ENCODE assay signal across 8 cellular contexts in the genomic region with DNA sequence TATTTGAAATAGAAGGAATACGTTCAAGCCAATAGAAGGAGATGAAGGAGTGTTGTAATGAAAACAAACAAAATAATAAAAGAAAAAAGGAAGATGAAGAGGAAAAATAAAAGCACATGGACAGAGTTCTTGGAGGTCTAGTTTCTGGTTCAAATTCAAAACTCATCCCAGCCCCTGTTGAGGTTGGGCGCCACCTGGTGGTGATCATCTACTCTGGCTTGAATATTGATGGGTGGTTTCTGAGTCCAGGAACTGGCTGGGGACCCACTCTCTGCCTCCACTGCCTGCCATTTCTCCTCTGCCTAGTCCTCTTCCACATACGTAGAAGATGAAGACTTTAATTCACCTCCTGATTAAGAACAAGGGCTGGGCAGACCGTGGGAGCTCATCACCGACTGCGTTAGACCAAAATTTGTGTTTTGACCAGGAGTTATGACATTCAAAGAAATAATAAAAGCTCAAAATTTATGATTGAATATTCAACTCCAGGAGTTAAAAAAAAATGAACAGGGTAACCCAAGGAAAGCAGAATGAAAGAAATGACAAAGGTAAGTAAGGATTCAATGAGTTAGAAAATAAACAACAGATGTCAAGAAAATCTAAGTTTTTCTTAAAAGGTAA.
DNase-seq lines count a peak whose midpoint lies in the region; ATAC-seq and TF ChIP-seq lines count a peak whose summit lies in the region.

No MANE protein-coding gene starts in this region.

- DNase-seq in GM04504 (ENCODE audit: low read depth) (peak; percentile 48), NCI-H69 (lab: John Stamatoyannopoulos, UW) (peak; percentile 69), dermis microvascular lymphatic vessel endothelial cell (ENCODE audit: low read depth in 2 of 2) (peak; percentile 46 to 67), lower lobe of right lung (peak; percentile 80)
- peak; percentile 70 for DNase-seq in activated CD4-positive, alpha-beta T cell treated with anti-CD3 and anti-CD28 coated beads, Interleukin-2, amount 50 U/mL, for 1 hour
- DNase-seq in stimulated activated CD8-positive, alpha-beta memory T cell treated with anti-CD3 and anti-CD28 coated beads, Interleukin-15, amount 100 ng/mL, for 4 hours (ENCODE audit: low read depth in 2 of 2), result peak; percentile 15 to 32

- peak; percentile 84 for TF ChIP-seq CTCF in lower lobe of right lung (IDR thresholded peaks at IDR 0.05)

- no peak overlapping the region for H3K27ac ChIP-seq in lower lobe of right lung

- ATAC-seq in HG03280 (IDR thresholded peaks at IDR 0.05; ENCODE audit: unreplicated experiment) (peak; percentile 51), lower lobe of right lung (peak; percentile 58 to 83), GM21825 (IDR thresholded peaks at IDR 0.05; ENCODE audit: unreplicated experiment) (no peak)

- intact Hi-C loops in lower lobe of right lung (cut with DNase I), result loop anchor here (10.0 kb wide), 1 partner anchor 93 kb away; no protein-coding TSS in a partner anchor

- no peaks in the 10 kb centered on the region for H3K36me3 ChIP-seq in lower lobe of right lung

- H3K27me3 ChIP-seq in lower lobe of right lung (ENCODE audit: low read depth), result no peaks in the 10 kb centered on the region

- H3K4me1 ChIP-seq in lower lobe of right lung, result no peaks in the 10 kb centered on the region

- no peak overlapping the region for H3K4me3 ChIP-seq in lower lobe of right lung

- H3K9me3 ChIP-seq in lower lobe of right lung, result no peaks in the 10 kb centered on the region

Comparison
In these comparisons a context has a peak if more than half of its experiments do, and no peak if none do; other contexts are left out.
1. DNase-seq: peak in every context shown above with its lines; median percentile 80 in lower lobe of right lung; 70 in activated CD4-positive, alpha-beta T cell treated with anti-CD3 and anti-CD28 coated beads, Interleukin-2, amount 50 U/mL, for 1 hour; 69 in NCI-H69; 56 in dermis microvascular lymphatic vessel endothelial cell; 48 in GM04504; 24 in stimulated activated CD8-positive, alpha-beta memory T cell treated with anti-CD3 and anti-CD28 coated beads, Interleukin-15, amount 100 ng/mL, for 4 hours.